Comparison of ENCODE assay signal across 22 cellular contexts in the genomic region with DNA sequence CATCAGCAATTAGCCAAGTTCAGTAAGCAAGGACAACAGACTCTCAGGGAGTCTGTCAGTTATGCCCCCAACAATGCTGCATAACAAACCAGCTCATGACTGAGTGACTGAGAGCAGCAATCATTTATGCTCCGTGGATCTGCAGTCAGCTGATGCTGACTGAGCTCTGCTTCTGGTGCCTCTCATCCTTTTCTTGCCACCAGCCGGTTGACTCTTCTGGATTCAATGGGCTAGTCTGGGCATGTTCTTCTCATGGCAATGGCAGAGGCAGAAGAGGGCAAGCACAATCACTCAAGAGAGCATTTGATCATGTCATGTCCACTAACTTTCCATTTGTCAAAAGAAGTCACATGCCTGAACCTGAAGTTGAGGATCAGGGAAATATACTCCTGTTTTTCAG.
A peak's percentile ranks its signal among the peaks of the same experiment; 100 is the strongest.
DNase-seq lines count a peak whose midpoint lies in the region; ATAC-seq, FAIRE-seq and TF ChIP-seq lines count a peak whose summit lies in the region.
"Had no signal": no experiment of that assay in that cellular context is flagged by ENCODE, and none has a peak within 500 bp of the region (broad histone marks: within the 10 kb centered on the region; RNA-seq: fewer than 3 reads in every experiment).

No MANE protein-coding gene starts in this region.

- in situ Hi-C loops in Caki2 (cut with HindIII; ENCODE audit: low pct_unique_long_range_greater_than_20kb, low sequenced_read_pairs): no loop called here

- H3K14ac ChIP-seq in H1 (ENCODE audit: insufficient read length): peak overlapping the region; percentile 57

- H3K9me3 Mint-ChIP-seq in endothelial cell (ENCODE audit: unreplicated experiment): no peaks in the 10 kb centered on the region

- no peak overlapping the region for H2BK120ac ChIP-seq in H1 (replicated peaks; ENCODE audit: low read depth, low read length)

- no peak overlapping the region for H2BK12ac ChIP-seq in H1 (ENCODE audit: low read depth, low read length)

- no peak for TF ChIP-seq RAD21 in H1 (IDR thresholded peaks at IDR 0.05 in 1 of 2, conservative IDR thresholded peaks at IDR 0.05 in 1 of 2; ENCODE audit: low read depth in 2 of 2, low read length in 2 of 2)

- no peak overlapping the region for H2BK15ac ChIP-seq in H1 (ENCODE audit: low read length)

- TF ChIP-seq POLR2A in H1 (IDR thresholded peaks at IDR 0.05; ENCODE audit: control extremely low read depth in 1 of 2, low read depth in 2 of 2, low read length in 2 of 2) (no peak), suprapubic skin (IDR thresholded peaks at IDR 0.05) (no peak), gastroesophageal sphincter (IDR thresholded peaks at IDR 0.05) (no peak)

- H3K4me3 ChIP-seq in H1 (ENCODE audit: extremely low read depth in 1 of 4, insufficient read depth in 2 of 4, low read depth in 3 of 4, low read length in 4 of 4) (no peak overlapping the region), suprapubic skin (no peak overlapping the region), gastroesophageal sphincter (no peak overlapping the region)
- H3K4me3 ChIP-seq: GM23338 had no signal

- no peaks in the 10 kb centered on the region for H3K36me3 Mint-ChIP-seq in endothelial cell (ENCODE audit: low read depth, unreplicated experiment)
- H3K36me3 Mint-ChIP-seq: CD8-positive, alpha-beta memory T cell had no signal

- CTCF ChIA-PET in H1 (lab: Charles Lee; ENCODE audit: partially characterized antibody): no interaction called here

- no peak for TF ChIP-seq EP300 in H1 (IDR thresholded peaks at IDR 0.05; ENCODE audit: borderline replicate concordance in 1 of 2, low read depth in 2 of 2, low read length in 2 of 2)
- TF ChIP-seq EP300 in suprapubic skin (IDR thresholded peaks at IDR 0.05): no peak
- no peak for TF ChIP-seq EP300 in gastroesophageal sphincter (IDR thresholded peaks at IDR 0.05)

- H3K18ac ChIP-seq in H1 (ENCODE audit: extremely low read depth, low read length): no peak overlapping the region

- H3K27ac ChIP-seq in H1 (ENCODE audit: low read depth, low read length) (no peak overlapping the region), suprapubic skin (no peak overlapping the region), gastroesophageal sphincter (no peak overlapping the region)

- H3K79me1 ChIP-seq in H1 (ENCODE audit: low read depth, low read length): no peaks in the 10 kb centered on the region; the same call in 1 of the 2 replicates

- no peak overlapping the region for H4K5ac ChIP-seq in H1 (ENCODE audit: insufficient read length, low read depth, low read length)

- H2BK5ac ChIP-seq in H1 (ENCODE audit: low read depth, low read length): no peak overlapping the region

- no peak overlapping the region for H3K4ac ChIP-seq in H1 (replicated peaks; ENCODE audit: insufficient read length, low read depth, low read length)

- no peaks in the 10 kb centered on the region for H3K4me1 Mint-ChIP-seq in endothelial cell (ENCODE audit: unreplicated experiment)
- H3K4me1 Mint-ChIP-seq: CD8-positive, alpha-beta memory T cell; GM23338 had no signal

- H3K27me3 Mint-ChIP-seq in endothelial cell (ENCODE audit: unreplicated experiment): no peaks in the 10 kb centered on the region

- H4K20me1 ChIP-seq in H1 (replicated peaks in 1 of 2; ENCODE audit: control insufficient read depth in 1 of 2, insufficient read depth in 2 of 2, low read length in 2 of 2): no peaks in the 10 kb centered on the region

- no peaks in the 10 kb centered on the region for H3K79me2 ChIP-seq in H1 (ENCODE audit: control insufficient read depth in 1 of 2, insufficient read depth in 2 of 2, low read length in 2 of 2)

- H3K4me1 ChIP-seq in H1 (replicated peaks in 1 of 4; ENCODE audit: control insufficient read depth in 3 of 4, insufficient read depth in 4 of 4, low read length in 3 of 4) (no peaks in the 10 kb centered on the region), suprapubic skin (no peaks in the 10 kb centered on the region), gastroesophageal sphincter (no peaks in the 10 kb centered on the region)

- no peak overlapping the region for H4K91ac ChIP-seq in H1 (replicated peaks; ENCODE audit: insufficient read length, low read length)

- H3K36me3 ChIP-seq in H1 (ENCODE audit: control insufficient read depth in 2 of 4, insufficient read depth in 4 of 4, low read length in 3 of 4): no peaks in the 10 kb centered on the region
- no peaks in the 10 kb centered on the region for H3K36me3 ChIP-seq in suprapubic skin
- no peaks in the 10 kb centered on the region for H3K36me3 ChIP-seq in gastroesophageal sphincter

- POLR2A ChIA-PET in H1 (lab: Charles Lee; ENCODE audit: partially characterized antibody): no interaction called here

- H2AK5ac ChIP-seq in H1 (ENCODE audit: low read depth, low read length): no peak overlapping the region

- no peak overlapping the region for H2BK20ac ChIP-seq in H1 (ENCODE audit: low read length)

- H4K8ac ChIP-seq in H1 (ENCODE audit: extremely low read depth, insufficient read depth, low read length): no peak overlapping the region

- no peak overlapping the region for H3K27ac Mint-ChIP-seq in endothelial cell (ENCODE audit: unreplicated experiment)
- H3K27ac Mint-ChIP-seq: CD8-positive, alpha-beta memory T cell; GM23338 had no signal

- no peak overlapping the region for H3K56ac ChIP-seq in H1 (replicated peaks; ENCODE audit: insufficient read length, low read depth, low read length)

- no peak overlapping the region for H3K4me2 ChIP-seq in H1 (ENCODE audit: insufficient read depth in 1 of 2, low read depth in 2 of 2, low read length in 2 of 2)
- H3K4me2 ChIP-seq: GM23338, SK-N-SH had no signal

- FAIRE-seq in H1 (lab: Jason Lieb, UNC): no peak
- FAIRE-seq: D721Med, GM12891, GM18507 had no signal

- no peaks in the 10 kb centered on the region for H3K23me2 ChIP-seq in H1 (ENCODE audit: low read depth, low read length)

- H3K9ac ChIP-seq in H1 (replicated peaks in 1 of 4; ENCODE audit: extremely low read depth in 1 of 4, low read depth in 3 of 4, low read length in 3 of 4): no peak overlapping the region
- H3K9ac ChIP-seq: SK-N-SH had no signal

- TF ChIP-seq CTCF in H1 (IDR thresholded peaks at IDR 0.05; ENCODE audit: control extremely low read depth in 1 of 3, insufficient read depth in 1 of 3, low read depth in 1 of 3, low read length in 3 of 3) (no peak), suprapubic skin (IDR thresholded peaks at IDR 0.05) (no peak), gastroesophageal sphincter (IDR thresholded peaks at IDR 0.05) (no peak), endothelial cell (IDR thresholded peaks at IDR 0.05; ENCODE audit: unreplicated experiment) (no peak)

- DNase-seq in Caki2 (ENCODE audit: low read depth) (peak; percentile 7), NCI-H510A treated with DMSO at 0.1 percent for 48 hours (lab: John Stamatoyannopoulos, UW) (peak; percentile 68), H1 (ENCODE audit: low read depth in 1 of 2, low spot score in 2 of 2) (no peak), kidney tubule cell (ENCODE audit: low spot score) (peak; percentile 65), suprapubic skin (ENCODE audit: low spot score in 2 of 2) (no peak), endothelial cell (ENCODE audit: low spot score) (no peak)
- DNase-seq in stimulated activated CD4-positive, alpha-beta T cell treated with anti-CD3 and anti-CD28 coated beads, Interleukin-2, amount 100 ng/mL, for 48 hours: no peak
- DNase-seq: C1 segment of cervical spinal cord; CD8-positive, alpha-beta memory T cell; NCI-H1436; NCI-H1930; NCI-H2171; NCI-H446 treated with DMSO at 0.1 percent for 48 hours; NCI-H774; SHP77 treated with DMSO at 0.1 percent for 48 hours; SK-N-SH had no signal

- WGBS in H1 (ENCODE audit: extremely low coverage in 1 of 2, insufficient coverage in 1 of 2, insufficient read length in 1 of 2, insufficient replicate concordance in 2 of 2, low coverage in 1 of 2, low lambda C conversion rate in 2 of 2, missing lambda C conversion rate in 1 of 2), 2 experiments: 90% methylated on average over 2 of the region's 2 CpGs; no CpG with 5 or more reads in 1 of the 2 experiments
- 45% methylated on average over 1 of the region's 2 CpGs for WGBS in suprapubic skin
- WGBS in gastroesophageal sphincter (ENCODE audit: low coverage in 1 of 2), 2 donors: 67% methylated on average over 1 of the region's 2 CpGs; no CpG with 5 or more reads in 1 of the 2 donors

- H3K27me3 ChIP-seq in H1 (replicated peaks in 1 of 4; ENCODE audit: control insufficient read depth in 3 of 4, extremely low read depth in 1 of 4, insufficient read depth in 3 of 4, low read length in 3 of 4) (no peaks in the 10 kb centered on the region; a peak in 1 of 7 replicates), suprapubic skin (no peaks in the 10 kb centered on the region), gastroesophageal sphincter (peaks cover 5% of the 10 kb centered on the region)

- H3K9me3 ChIP-seq in H1 (ENCODE audit: insufficient read depth in 2 of 2, low read depth in 1 of 2, low read length in 1 of 2) (no peaks in the 10 kb centered on the region), suprapubic skin (no peaks in the 10 kb centered on the region), gastroesophageal sphincter (peaks cover 0 to 27% (median 0%) of the 10 kb centered on the region in 3 donors)
- H3K9me3 ChIP-seq: SK-N-SH had no signal

- H2AFZ ChIP-seq in H1 (ENCODE audit: low read length): 0 out of 2 replicates have a peak overlapping the region, but pooled peaks have one; percentile 63
- H2AFZ ChIP-seq: GM23338 had no signal

- H3K4me3 Mint-ChIP-seq in endothelial cell (ENCODE audit: unreplicated experiment): no peak overlapping the region
- H3K4me3 Mint-ChIP-seq: CD8-positive, alpha-beta memory T cell; GM23338 had no signal

- H3K23ac ChIP-seq in H1 (ENCODE audit: insufficient read length): no peak overlapping the region

- no peak for ATAC-seq in gastroesophageal sphincter
- ATAC-seq: GM23338, HCT116 had no signal

TF ChIP-seq in H1, 55 proteins besides CTCF, POLR2A, EP300 and RAD21:
- TF ChIP-seq EGR1 (IDR thresholded peaks at IDR 0.05; ENCODE audit: borderline replicate concordance, low read depth, low read length): no peak
- no peak for TF ChIP-seq EZH2 (IDR thresholded peaks at IDR 0.05; ENCODE audit: low read depth, low read length, severe bottlenecking)
- TF ChIP-seq KDM5A (IDR thresholded peaks at IDR 0.05; ENCODE audit: low read length): no peak
- no peak for TF ChIP-seq SUZ12 (IDR thresholded peaks at IDR 0.05; ENCODE audit: low read length)
- TF ChIP-seq FOSL1 (IDR thresholded peaks at IDR 0.05; ENCODE audit: insufficient read depth, low read depth, low read length): no peak

Comparison
In these comparisons a context has a peak if more than half of its experiments do, and no peak if none do; other contexts are left out.
1. DNase-seq: peak in Caki2 (single experiment), NCI-H510A treated with DMSO at 0.1 percent for 48 hours (single experiment) and kidney tubule cell (single experiment); none in H1 (0 of 2), suprapubic skin (0 of 2), endothelial cell (single experiment) and stimulated activated CD4-positive, alpha-beta T cell treated with anti-CD3 and anti-CD28 coated beads, Interleukin-2, amount 100 ng/mL, for 48 hours (0 of 2).